ENCODE assay signal across 17 cellular contexts in genomic region chr1:184826001-184826400, GRCh38.
DNase-seq lines count a peak whose midpoint lies in the region; ATAC-seq lines count a peak whose summit lies in the region.
"Had no signal": no experiment of that assay in that cellular context is flagged by ENCODE, and none has a peak within 500 bp of the region (broad histone marks: within the 10 kb centered on the region; RNA-seq: fewer than 3 reads in every experiment).

No MANE protein-coding gene starts in this region.

- H3K4me1 ChIP-seq in Karpas-422 (ENCODE audit: low read length), result peaks cover 28% of the 10 kb centered on the region
- H3K4me1 ChIP-seq in stomach smooth muscle (ENCODE audit: control insufficient read depth, insufficient read depth, low read length), result peaks cover 29% of the 10 kb centered on the region
- H3K4me1 ChIP-seq: prostate gland had no signal

- H3K9ac ChIP-seq in Karpas-422 (ENCODE audit: low read length) (no peak overlapping the region), stomach smooth muscle (ENCODE audit: low read length in 2 of 2) (no peak overlapping the region)

- ATAC-seq in GM21723 (IDR thresholded peaks at IDR 0.05; ENCODE audit: unreplicated experiment) (peak; percentile 40), left cardiac atrium (peak; percentile 29 to 63), HG03469 (IDR thresholded peaks at IDR 0.05; ENCODE audit: unreplicated experiment) (no peak), GM19452 (IDR thresholded peaks at IDR 0.05; ENCODE audit: unreplicated experiment) (no peak)
- ATAC-seq: mucosa of descending colon, T-cell had no signal

- intact Hi-C loops in left cardiac atrium (cut with DNase I), result no loop called here

- no peaks in the 10 kb centered on the region for H3K9me2 ChIP-seq in Karpas-422 (replicated peaks; ENCODE audit: insufficient read depth, low read length)

- H3K9me3 ChIP-seq in Karpas-422 (ENCODE audit: low read length), result no peaks in the 10 kb centered on the region
- H3K9me3 ChIP-seq in stomach smooth muscle (ENCODE audit: control insufficient read depth in 2 of 2, low read length in 2 of 2), result no peaks in the 10 kb centered on the region
- H3K9me3 ChIP-seq: mucosa of descending colon, prostate gland, upper lobe of right lung had no signal

- no peaks in the 10 kb centered on the region for H4K20me1 ChIP-seq in Karpas-422 (ENCODE audit: insufficient read depth, low read depth, low read length)

- DNase-seq in Karpas-422 (no peak), left cardiac atrium (no peak), KBM-7 (no peak), NCI-H1436 (lab: John Stamatoyannopoulos, UW) (no peak)
- DNase-seq: activated CD4-positive, CD25-positive, alpha-beta regulatory T cell; DND-41; kidney; mucosa of descending colon; NCI-H1694 treated with DMSO at 0.1 percent for 48 hours; NCI-H69; T-cell; upper lobe of right lung had no signal

- H3K27me3 ChIP-seq in Karpas-422 (ENCODE audit: low read length), result no peaks in the 10 kb centered on the region
- no peaks in the 10 kb centered on the region for H3K27me3 ChIP-seq in stomach smooth muscle (ENCODE audit: control insufficient read depth in 1 of 2, insufficient read depth in 2 of 2, low read length in 2 of 2)
- H3K27me3 ChIP-seq: upper lobe of right lung had no signal

- H3K79me2 ChIP-seq in Karpas-422 (ENCODE audit: low read length), result no peaks in the 10 kb centered on the region

- no peak overlapping the region for H3K4me3 ChIP-seq in Karpas-422 (ENCODE audit: low read length)
- no peak overlapping the region for H3K4me3 ChIP-seq in stomach smooth muscle (ENCODE audit: low read length in 2 of 2)
- H3K4me3 ChIP-seq: mucosa of descending colon, prostate gland, upper lobe of right lung had no signal

- in situ Hi-C loops in KBM-7 (cut with MboI; ENCODE audit: low pct_unique_long_range_greater_than_20kb, low sequenced_read_pairs), result no loop called here

- no peak overlapping the region for H2AFZ ChIP-seq in Karpas-422 (ENCODE audit: low read length)

- H3K36me3 ChIP-seq in Karpas-422 (ENCODE audit: insufficient read depth, low read length), result no peaks in the 10 kb centered on the region; the same call in 1 of the 2 replicates
- peaks cover 25 to 32% of the 10 kb centered on the region in 2 donors for H3K36me3 ChIP-seq in stomach smooth muscle (ENCODE audit: control insufficient read depth in 2 of 2, insufficient read depth in 2 of 2, low read length in 2 of 2)
- H3K36me3 ChIP-seq: prostate gland had no signal

- H3K27ac ChIP-seq in Karpas-422 (ENCODE audit: low read length) (peak overlapping the region; percentile 27; the same call in 1 of the 2 replicates), stomach smooth muscle (ENCODE audit: low read length) (peak overlapping the region; percentile 31)
- H3K27ac ChIP-seq: upper lobe of right lung had no signal

- no peak overlapping the region for H3K4me2 ChIP-seq in Karpas-422 (ENCODE audit: low read depth, low read length, poor library complexity, severe bottlenecking)

Comparison
In these comparisons a context has a peak if more than half of its experiments do, and no peak if none do; other contexts are left out.
1. ATAC-seq: peak in GM21723 (single experiment) and left cardiac atrium (2 of 2); none in HG03469 (single experiment) and GM19452 (single experiment).